10 cellular contexts compared by ENCODE assay signal in genomic region chr1:221840511-221841243, GRCh38.
DNase-seq lines count a peak whose midpoint lies in the region; ATAC-seq and TF ChIP-seq lines count a peak whose summit lies in the region.
"Had no signal": no experiment of that assay in that cellular context is flagged by ENCODE, and none has a peak within 500 bp of the region (broad histone marks: within the 10 kb centered on the region; RNA-seq: fewer than 3 reads in every experiment).

No MANE protein-coding gene starts in this region.

- intact Hi-C loops in left colon (cut with DNase I, micrococcal nuclease): no loop called here

- no peaks in the 10 kb centered on the region for H3K36me3 Mint-ChIP-seq in chondrocyte (ENCODE audit: low read depth)

- H3K9me3 Mint-ChIP-seq in chondrocyte (ENCODE audit: low read depth): no peaks in the 10 kb centered on the region

- TF ChIP-seq CTCF in chondrocyte (IDR thresholded peaks at IDR 0.05) (no peak), coronary artery (IDR thresholded peaks at IDR 0.05) (no peak)

- peak overlapping the region in 1 of 2 donors; percentile 15 for H3K27ac ChIP-seq in coronary artery

- H3K4me3 Mint-ChIP-seq in chondrocyte (ENCODE audit: unreplicated experiment): no peak overlapping the region

- H3K4me3 ChIP-seq in coronary artery: no peak overlapping the region

- DNase-seq in chondrocyte (ENCODE audit: low spot score) (no peak), renal cortical epithelial cell (ENCODE audit: low read depth) (peak; percentile 81), coronary artery (ENCODE audit: low spot score) (no peak), left colon (no peak), AML-193 (lab: John Stamatoyannopoulos, UW) (no peak), DMS114 treated with DMSO at 0.1 percent for 48 hours (lab: John Stamatoyannopoulos, UW; ENCODE audit: unreplicated experiment) (no peak)
- DNase-seq: posterior cingulate gyrus, SHP77 had no signal

- no peaks in the 10 kb centered on the region for H3K27me3 Mint-ChIP-seq in chondrocyte (ENCODE audit: low read depth)

- H3K27ac Mint-ChIP-seq in chondrocyte (ENCODE audit: unreplicated experiment): peak overlapping the region; percentile 68

- ATAC-seq in GM19395 (IDR thresholded peaks at IDR 0.05; ENCODE audit: unreplicated experiment): peak; percentile 24
- ATAC-seq in HG03108 (IDR thresholded peaks at IDR 0.05; ENCODE audit: unreplicated experiment): peak; percentile 39
- no peak for ATAC-seq in left colon

- H3K4me1 Mint-ChIP-seq in chondrocyte (ENCODE audit: low read depth): peaks cover 25% of the 10 kb centered on the region
